Comparison of ENCODE assay signal across 9 cellular contexts in the genomic region with DNA sequence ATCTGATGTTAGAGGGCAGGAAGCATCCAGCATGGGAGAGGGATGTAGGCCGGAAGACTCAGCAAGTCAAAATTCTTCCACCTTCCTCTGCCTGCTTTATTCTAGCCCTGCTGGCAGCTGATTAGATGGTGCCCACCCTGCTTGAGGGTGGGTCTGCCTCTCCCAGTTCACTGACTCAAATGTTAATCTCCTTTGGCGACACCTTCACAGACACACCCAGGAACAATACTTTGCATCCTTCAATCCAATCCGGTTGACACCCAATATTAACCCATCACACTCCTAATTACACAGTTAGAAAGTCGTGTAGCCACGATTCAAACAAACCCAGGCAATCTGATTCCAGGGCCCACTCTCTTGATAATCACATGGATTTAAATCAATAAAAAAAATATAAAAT.
"Had no signal": no experiment of that assay in that cellular context is flagged by ENCODE, and none has a peak within 500 bp of the region (broad histone marks: within the 10 kb centered on the region; RNA-seq: fewer than 3 reads in every experiment).

No MANE protein-coding gene starts in this region.

- H3K9me3 Mint-ChIP-seq: GM23338, H9, HFFc6 had no signal

- H3K4me2 ChIP-seq: GM23338 had no signal

- H3K4me3 Mint-ChIP-seq: GM23338, H9, HFFc6 had no signal

- H3K27ac ChIP-seq: GM23248 had no signal

- H3K4me3 ChIP-seq: GM23248, GM23338, HAP-1 had no signal

- H3K27ac Mint-ChIP-seq: GM23338, HFFc6 had no signal

- H2AFZ ChIP-seq: GM23248, GM23338 had no signal

- H3K36me3 ChIP-seq: HAP-1 had no signal

- DNase-seq: GM23248, GOT3, H7, H9, HCEC 1CT, HFFc6 had no signal

- H3K9ac ChIP-seq: GM23248 had no signal

- H3K9me3 ChIP-seq: HAP-1 had no signal

- ATAC-seq: GM23338, HCT116 had no signal
